In genomic region chr11:117419915-117420485, GRCh38 we compare ENCODE assay signal across 16 cellular contexts.
"Had no signal": no experiment of that assay in that cellular context is flagged by ENCODE, and none has a peak within 500 bp of the region (broad histone marks: within the 10 kb centered on the region; RNA-seq: fewer than 3 reads in every experiment).

No MANE protein-coding gene starts in this region.

- H3K27ac Mint-ChIP-seq: effector memory CD8-positive, alpha-beta T cell; naive B cell; nephron; stimulated activated memory B cell treated with anti-CD40 and anti-IgM and Interleukin-4, amounts not matched to agents 10 μg/mL and 1 μg/mL and 100 μg/mL, for 72 hours; stimulated activated naive CD8-positive, alpha-beta T cell treated with anti-CD3 and anti-CD28 coated beads, Interleukin-15, Interleukin-2, amounts not matched to agents 100 ng/mL and 50 ng/mL, for 24 hours had no signal

- H3K36me3 Mint-ChIP-seq: naive B cell; stimulated activated memory B cell treated with anti-CD40 and anti-IgM and Interleukin-4, amounts not matched to agents 10 μg/mL and 1 μg/mL and 100 μg/mL, for 72 hours had no signal

- H3K9me3 Mint-ChIP-seq: effector memory CD8-positive, alpha-beta T cell; naive B cell; nephron; stimulated activated memory B cell treated with anti-CD40 and anti-IgM and Interleukin-4, amounts not matched to agents 10 μg/mL and 1 μg/mL and 100 μg/mL, for 72 hours; stimulated activated naive CD8-positive, alpha-beta T cell treated with anti-CD3 and anti-CD28 coated beads, Interleukin-15, Interleukin-2, amounts not matched to agents 100 ng/mL and 50 ng/mL, for 24 hours had no signal

- ATAC-seq: effector memory CD8-positive, alpha-beta T cell; foreskin keratinocyte; left colon; left ventricle myocardium superior; stimulated activated memory B cell treated with anti-CD40 and anti-IgM and Interleukin-4, amounts not matched to agents 10 μg/mL and 1 μg/mL and 100 μg/mL, for 72 hours had no signal

- H3K4me2 ChIP-seq: hepatocyte had no signal

- H3K36me3 ChIP-seq: transverse colon had no signal

- H3K27me3 ChIP-seq: hepatocyte, testis, transverse colon had no signal

- H3K79me2 ChIP-seq: hepatocyte had no signal

- H3K9me3 ChIP-seq: testis, transverse colon had no signal

- H3K4me3 Mint-ChIP-seq: effector memory CD8-positive, alpha-beta T cell; naive B cell; nephron; stimulated activated memory B cell treated with anti-CD40 and anti-IgM and Interleukin-4, amounts not matched to agents 10 μg/mL and 1 μg/mL and 100 μg/mL, for 72 hours; stimulated activated naive CD8-positive, alpha-beta T cell treated with anti-CD3 and anti-CD28 coated beads, Interleukin-15, Interleukin-2, amounts not matched to agents 100 ng/mL and 50 ng/mL, for 24 hours had no signal

- H2AFZ ChIP-seq: hepatocyte had no signal

- H3K4me3 ChIP-seq: hepatocyte, lung, testis, transverse colon had no signal

- H3K4me1 ChIP-seq: foreskin keratinocyte, testis, transverse colon had no signal

- H3K27ac ChIP-seq: foreskin keratinocyte, testis, transverse colon had no signal

- H3K4me1 Mint-ChIP-seq: naive B cell, nephron had no signal

- DNase-seq: central memory CD4-positive, alpha-beta T cell; effector memory CD8-positive, alpha-beta T cell; foreskin keratinocyte; left colon; left ventricle myocardium superior; naive B cell; small intestine; stimulated activated CD4-positive, alpha-beta T cell treated with anti-CD3 and anti-CD28 coated beads, Interleukin-4, amount 100 ng/mL, for 1 hour; stimulated activated CD8-positive, alpha-beta memory T cell treated with anti-CD3 and anti-CD28 coated beads, Interleukin-4, amount 100 ng/mL, for 48 hours; testis; transverse colon had no signal
